In the genomic region with DNA sequence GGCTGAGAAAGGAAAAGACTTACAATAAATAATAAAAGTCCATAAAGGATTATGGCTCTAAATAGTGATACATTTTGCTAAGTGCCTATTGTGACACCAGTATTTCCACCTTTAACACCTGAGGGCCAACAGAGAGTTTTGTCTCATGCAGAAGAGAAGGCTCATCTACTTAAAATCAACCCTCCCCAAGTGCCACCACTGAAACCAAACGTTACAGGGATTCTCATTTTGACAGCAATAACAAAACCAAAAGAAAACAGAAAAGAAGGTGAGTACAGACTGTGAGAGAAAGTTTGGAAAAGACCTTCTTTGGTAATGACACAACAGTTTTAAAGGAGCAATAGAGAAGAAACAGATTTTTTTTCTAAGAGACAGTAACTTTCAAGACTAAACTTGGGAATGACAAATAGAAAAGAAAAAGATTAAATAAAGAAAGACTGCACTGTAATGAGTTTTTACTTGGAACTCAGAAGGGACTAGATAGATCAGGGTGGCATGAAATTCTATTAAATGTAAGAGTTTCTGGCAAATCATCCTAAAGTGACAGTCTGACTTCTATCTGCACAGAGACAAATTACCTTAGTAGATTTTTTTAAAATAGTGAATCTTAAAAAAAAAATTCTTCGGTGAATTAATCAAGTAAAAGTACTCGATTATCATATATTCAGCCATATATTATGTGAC, we compare ENCODE assay signal across 9 cellular contexts.
DNase-seq lines count a peak whose midpoint lies in the region; ATAC-seq and TF ChIP-seq lines count a peak whose summit lies in the region.
"Had no signal": no experiment of that assay in that cellular context is flagged by ENCODE, and none has a peak within 500 bp of the region (broad histone marks: within the 10 kb centered on the region; RNA-seq: fewer than 3 reads in every experiment).

No MANE protein-coding gene starts in this region.

- no peaks in the 10 kb centered on the region for H3K79me2 ChIP-seq in OCI-LY7 (ENCODE audit: insufficient read depth, low read depth, low read length)

- no peak for DNase-seq in CD4-positive, alpha-beta memory T cell
- DNase-seq in OCI-LY7 (ENCODE audit: low spot score), result no peak
- no peak for DNase-seq in right cardiac atrium
- no peak for DNase-seq in superior temporal gyrus (ENCODE audit: extremely low spot score)
- DNase-seq in mesenchymal stem cell, result no peak
- no peak for DNase-seq in foreskin keratinocyte

- H3K27ac Mint-ChIP-seq in CD4-positive, alpha-beta memory T cell, result peak overlapping the region in 6 of 7 donors; percentile 50 to 93 (median 78)

- H3K9me2 ChIP-seq in OCI-LY7 (ENCODE audit: insufficient read depth, low read length), result no peaks in the 10 kb centered on the region

- H3K9me3 Mint-ChIP-seq in CD4-positive, alpha-beta memory T cell, result no peaks in the 10 kb centered on the region

- BruUV-seq in OCI-LY7 (replicated peaks; lab: Mats Ljungman, UMichigan), result no TSS peak

- no peak overlapping the region for H2BK5ac ChIP-seq in mesenchymal stem cell (ENCODE audit: low read depth, low read length, poor library complexity, severe bottlenecking)

- H3K18ac ChIP-seq in mesenchymal stem cell (ENCODE audit: low read depth in 1 of 2, low read length in 2 of 2), result no peak overlapping the region

- H3K9ac ChIP-seq in mesenchymal stem cell (ENCODE audit: low read length), result no peak overlapping the region

- H3K27ac ChIP-seq in CD4-positive, alpha-beta memory T cell (ENCODE audit: low read depth, low read length), result no peak overlapping the region
- H3K27ac ChIP-seq in OCI-LY7 (ENCODE audit: low read depth, low read length, poor library complexity, severe bottlenecking), result peak overlapping the region; percentile 45
- no peak overlapping the region for H3K27ac ChIP-seq in right cardiac atrium (ENCODE audit: low read length)
- H3K27ac ChIP-seq in mesenchymal stem cell (ENCODE audit: low read length, poor library complexity, severe bottlenecking), result no peak overlapping the region
- H3K27ac ChIP-seq in foreskin keratinocyte, result no peak overlapping the region
- H3K27ac ChIP-seq: C4-2B had no signal

- H2BK15ac ChIP-seq in mesenchymal stem cell (ENCODE audit: low read depth, poor library complexity, severe bottlenecking), result no peak overlapping the region

- no peak overlapping the region for H4K91ac ChIP-seq in mesenchymal stem cell (ENCODE audit: low read length)

- no peak overlapping the region for H3K4ac ChIP-seq in mesenchymal stem cell (ENCODE audit: low read depth in 1 of 2, low read length in 2 of 2)

- H3K27me3 Mint-ChIP-seq in CD4-positive, alpha-beta memory T cell, result no peaks in the 10 kb centered on the region

- H3K4me2 ChIP-seq in OCI-LY7 (ENCODE audit: low read length) (no peak overlapping the region), mesenchymal stem cell (ENCODE audit: low read length, poor library complexity, severe bottlenecking) (no peak overlapping the region)

- ATAC-seq in GM19043 (IDR thresholded peaks at IDR 0.05; ENCODE audit: low read depth, unreplicated experiment), result peak; percentile 71
- ATAC-seq in HG02884 (IDR thresholded peaks at IDR 0.05; ENCODE audit: unreplicated experiment), result peak; percentile 52
- ATAC-seq in right cardiac atrium, result no peak
- no peak for ATAC-seq in foreskin keratinocyte

- H3K4me3 Mint-ChIP-seq in CD4-positive, alpha-beta memory T cell, result peak overlapping the region in 5 of 8 donors; percentile 22 to 88 (median 74)

- no peaks in the 10 kb centered on the region for H3K27me3 ChIP-seq in CD4-positive, alpha-beta memory T cell (ENCODE audit: insufficient read depth, low read length)
- H3K27me3 ChIP-seq in right cardiac atrium (ENCODE audit: control insufficient read depth, insufficient read depth) (no peaks in the 10 kb centered on the region), mesenchymal stem cell (ENCODE audit: control insufficient read depth in 1 of 2, insufficient read depth in 1 of 2, low read length in 2 of 2) (no peaks in the 10 kb centered on the region), foreskin keratinocyte (no peaks in the 10 kb centered on the region)

- POLR2A ChIA-PET in CD4-positive, alpha-beta memory T cell (lab: Charles Lee; ENCODE audit: partially characterized antibody), result no interaction called here
- POLR2A ChIA-PET in OCI-LY7 (lab: Charles Lee), result interaction anchor here (1.0 kb wide), 1 partner anchor 11 kb away, joined by 3 read pairs; no protein-coding TSS in a partner anchor

- H3K79me1 ChIP-seq in mesenchymal stem cell (replicated peaks; ENCODE audit: low read length, poor library complexity, severe bottlenecking), result peaks cover 14% of the 10 kb centered on the region

- CTCF ChIA-PET in CD4-positive, alpha-beta memory T cell (lab: Charles Lee; ENCODE audit: partially characterized antibody), result no interaction called here
- CTCF ChIA-PET in OCI-LY7 (lab: Charles Lee; ENCODE audit: unreplicated experiment), result no interaction called here

- no peak overlapping the region for H3K4me3 ChIP-seq in CD4-positive, alpha-beta memory T cell (ENCODE audit: low read length in 2 of 2)
- H3K4me3 ChIP-seq in OCI-LY7 (ENCODE audit: low read depth, low read length, poor library complexity, severe bottlenecking) (no peak overlapping the region), right cardiac atrium (ENCODE audit: low read length) (no peak overlapping the region), mesenchymal stem cell (ENCODE audit: insufficient read depth in 1 of 2, low read depth in 1 of 2, low read length in 2 of 2) (no peak overlapping the region)

- intact Hi-C loops in CD4-positive, alpha-beta memory T cell (cut with micrococcal nuclease), result no loop called here
- intact Hi-C loops in OCI-LY7 (cut with micrococcal nuclease; ENCODE audit: unreplicated experiment) (no loop called here), right cardiac atrium (cut with DNase I) (no loop called here)

- no peaks in the 10 kb centered on the region for H3K36me3 ChIP-seq in CD4-positive, alpha-beta memory T cell (ENCODE audit: insufficient read depth, low read length)
- H3K36me3 ChIP-seq in OCI-LY7 (ENCODE audit: insufficient read depth, low read length), result peaks cover 63% of the 10 kb centered on the region
- peaks cover 0 to 14% of the 10 kb centered on the region in 2 experiments for H3K36me3 ChIP-seq in mesenchymal stem cell (ENCODE audit: control insufficient read depth in 1 of 2, insufficient read depth in 2 of 2, low read depth in 1 of 2, low read length in 2 of 2)

- no peaks in the 10 kb centered on the region for H3K9me3 ChIP-seq in CD4-positive, alpha-beta memory T cell (ENCODE audit: control insufficient read depth in 1 of 2, low read length in 2 of 2)
- no peaks in the 10 kb centered on the region for H3K9me3 ChIP-seq in OCI-LY7 (ENCODE audit: low read length)
- no peaks in the 10 kb centered on the region for H3K9me3 ChIP-seq in right cardiac atrium (ENCODE audit: control insufficient read depth, low read length)
- no peaks in the 10 kb centered on the region for H3K9me3 ChIP-seq in mesenchymal stem cell (ENCODE audit: control insufficient read depth, low read length)

- H3K14ac ChIP-seq in mesenchymal stem cell (ENCODE audit: low read length in 2 of 2), result no peak overlapping the region

- peaks cover 20 to 45% (median 32%) of the 10 kb centered on the region in 4 donors for H3K4me1 Mint-ChIP-seq in CD4-positive, alpha-beta memory T cell

- H4K20me1 ChIP-seq in OCI-LY7 (ENCODE audit: insufficient read depth, low read length), result no peaks in the 10 kb centered on the region

- H2AFZ ChIP-seq in OCI-LY7 (ENCODE audit: low read length), result no peak overlapping the region
- no peak overlapping the region for H2AFZ ChIP-seq in mesenchymal stem cell (ENCODE audit: low read depth, low read length)

- H2AK5ac ChIP-seq in mesenchymal stem cell (ENCODE audit: low read length, severe bottlenecking), result no peak overlapping the region

- H3K36me3 Mint-ChIP-seq in CD4-positive, alpha-beta memory T cell, result peaks cover 16 to 30% of the 10 kb centered on the region in 2 donors

- H3K23ac ChIP-seq in mesenchymal stem cell (ENCODE audit: low read length in 2 of 2), result no peak overlapping the region

- peaks cover 21% of the 10 kb centered on the region for H3K4me1 ChIP-seq in CD4-positive, alpha-beta memory T cell (ENCODE audit: insufficient read depth, low read length)
- H3K4me1 ChIP-seq in OCI-LY7 (ENCODE audit: insufficient read depth, low read length, poor library complexity, severe bottlenecking), result peaks cover 24% of the 10 kb centered on the region
- H3K4me1 ChIP-seq in right cardiac atrium (ENCODE audit: control insufficient read depth, insufficient read depth, low read length), result peaks cover 2% of the 10 kb centered on the region
- peaks cover 3% of the 10 kb centered on the region for H3K4me1 ChIP-seq in mesenchymal stem cell (ENCODE audit: control insufficient read depth, insufficient read depth, low read depth, low read length)
- H3K4me1 ChIP-seq in foreskin keratinocyte, result peaks cover 3% of the 10 kb centered on the region

- H2BK12ac ChIP-seq in mesenchymal stem cell (ENCODE audit: low read length in 2 of 2), result no peak overlapping the region

- TF ChIP-seq CTCF in OCI-LY7 (conservative IDR thresholded peaks at IDR 0.05; ENCODE audit: low read length) (no peak), foreskin keratinocyte (conservative IDR thresholded peaks at IDR 0.05) (no peak)

- H2BK120ac ChIP-seq in mesenchymal stem cell (ENCODE audit: low read depth, low read length), result no peak overlapping the region

- H4K8ac ChIP-seq in mesenchymal stem cell (ENCODE audit: low read length), result no peak overlapping the region

- 81% methylated on average over 3 of the region's 3 CpGs for WGBS in right cardiac atrium
- no CpG with 5 or more reads among the region's 3 CpGs for WGBS in mesenchymal stem cell

Comparison
In these comparisons a context has a peak if more than half of its experiments do, and no peak if none do; other contexts are left out.
1. ATAC-seq: peak in GM19043 (single experiment) and HG02884 (single experiment); none in right cardiac atrium (0 of 2) and foreskin keratinocyte (single experiment).